Comparison of ENCODE assay signal across 8 cellular contexts in the genomic region with DNA sequence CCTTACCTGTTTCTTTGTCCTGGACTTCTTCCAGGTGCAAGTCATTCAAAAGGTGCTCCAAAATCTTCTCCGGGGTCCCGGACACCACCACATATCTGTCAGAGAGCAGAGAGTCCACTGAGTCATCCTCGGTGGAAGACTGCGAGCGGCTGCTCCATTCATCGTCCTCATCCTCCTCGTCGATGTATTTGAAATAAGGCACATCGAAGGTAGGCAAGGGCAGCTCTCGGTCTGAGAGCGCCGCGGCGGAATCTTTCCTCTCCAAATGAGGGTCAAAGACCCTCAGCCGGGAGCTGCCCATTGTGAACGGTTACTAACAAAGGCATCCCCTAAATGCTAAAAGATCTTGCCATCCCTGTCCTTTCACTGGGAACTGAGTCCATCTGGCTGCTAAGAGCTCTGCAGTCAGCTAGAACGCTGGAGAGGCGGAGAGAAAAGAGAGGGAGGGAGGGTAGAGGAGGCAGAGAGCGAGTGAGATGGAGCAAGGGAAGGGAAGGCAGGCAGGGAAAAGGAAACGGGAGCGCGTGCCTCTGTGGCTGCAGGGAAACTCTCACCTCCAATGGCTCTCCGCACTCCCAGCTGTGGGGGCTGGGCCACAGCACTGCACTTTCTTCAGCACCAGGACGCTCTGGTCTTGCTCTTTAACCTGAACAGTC.
DNase-seq lines count a peak whose midpoint lies in the region; TF ChIP-seq lines count a peak whose summit lies in the region.

No MANE protein-coding gene starts in this region.

- CTCF ChIA-PET in activated naive CD4-positive, alpha-beta T cell treated with anti-CD3 and anti-CD28 coated beads for 36 hours (lab: Charles Lee), result no interaction called here

- H3K4me3 Mint-ChIP-seq in type B pancreatic cell, result peak overlapping the region; percentile 85
- H3K4me3 Mint-ChIP-seq in activated naive CD4-positive, alpha-beta T cell treated with anti-CD3 and anti-CD28 coated beads for 36 hours, result no peak overlapping the region

- 27 to 33% methylated on average over 15 to 24 of the region's 24 CpGs for WGBS in esophagus squamous epithelium, 2 donors
- 6 to 7% methylated on average over 16 to 17 of the region's 24 CpGs for WGBS in mesodermal cell (ENCODE audit: insufficient coverage in 2 of 2), 2 experiments

- H3K27me3 ChIP-seq in esophagus squamous epithelium, result no peaks in the 10 kb centered on the region

- H3K4me1 Mint-ChIP-seq in type B pancreatic cell (ENCODE audit: unreplicated experiment), result peaks cover 68% of the 10 kb centered on the region
- H3K4me1 Mint-ChIP-seq in activated naive CD4-positive, alpha-beta T cell treated with anti-CD3 and anti-CD28 coated beads for 36 hours (ENCODE audit: low read depth), result no peaks in the 10 kb centered on the region

- peak in 1 of 4 donors; percentile 34 for TF ChIP-seq POLR2A in esophagus squamous epithelium (IDR thresholded peaks at IDR 0.05)

- peaks cover 0 to 25% (median 8%) of the 10 kb centered on the region in 3 donors for H3K4me1 ChIP-seq in esophagus squamous epithelium
- H3K4me1 ChIP-seq in mesodermal cell (ENCODE audit: control insufficient read depth, insufficient read depth, low read length, poor library complexity, severe bottlenecking), result peaks cover 4% of the 10 kb centered on the region

- H3K27me3 Mint-ChIP-seq in type B pancreatic cell, result no peaks in the 10 kb centered on the region
- peaks cover 2% of the 10 kb centered on the region for H3K27me3 Mint-ChIP-seq in activated naive CD4-positive, alpha-beta T cell treated with anti-CD3 and anti-CD28 coated beads for 36 hours (ENCODE audit: low read depth)

- H3K27ac ChIP-seq in esophagus squamous epithelium (peak overlapping the region; percentile 0 to 57 (median 26)), mesodermal cell (ENCODE audit: low read depth, low read length, severe bottlenecking) (no peak overlapping the region)

- DNase-seq in NCI-H2107 treated with DMSO at 0.1 percent for 48 hours (lab: John Stamatoyannopoulos, UW; ENCODE audit: unreplicated experiment) (peak; percentile 94), esophagus squamous epithelium (lab: John Stamatoyannopoulos, UW) (no peak), type B pancreatic cell (ENCODE audit: extremely low spot score, unreplicated experiment) (no peak), T-helper 2 cell (no peak), NCI-H1436 treated with DMSO at 0.1 percent for 48 hours (lab: John Stamatoyannopoulos, UW) (no peak), HPDE6-E6E7 (ENCODE audit: extremely low spot score) (no peak)
- DNase-seq in activated naive CD4-positive, alpha-beta T cell treated with anti-CD3 and anti-CD28 coated beads for 36 hours, result no peak

- H3K4me3 ChIP-seq in esophagus squamous epithelium, result peak overlapping the region; percentile 11 to 54 (median 34)
- peak overlapping the region; percentile 31 for H3K4me3 ChIP-seq in mesodermal cell (ENCODE audit: extremely low read depth, insufficient read depth, low read length, poor library complexity, severe bottlenecking)

- H3K36me3 Mint-ChIP-seq in type B pancreatic cell, result no peaks in the 10 kb centered on the region
- no peaks in the 10 kb centered on the region for H3K36me3 Mint-ChIP-seq in activated naive CD4-positive, alpha-beta T cell treated with anti-CD3 and anti-CD28 coated beads for 36 hours (ENCODE audit: low read depth)

- H3K27ac Mint-ChIP-seq in type B pancreatic cell, result peak overlapping the region; percentile 56
- H3K27ac Mint-ChIP-seq in activated naive CD4-positive, alpha-beta T cell treated with anti-CD3 and anti-CD28 coated beads for 36 hours, result no peak overlapping the region

- H3K9me3 Mint-ChIP-seq in type B pancreatic cell, result no peaks in the 10 kb centered on the region
- no peaks in the 10 kb centered on the region for H3K9me3 Mint-ChIP-seq in activated naive CD4-positive, alpha-beta T cell treated with anti-CD3 and anti-CD28 coated beads for 36 hours

- intact Hi-C loops in esophagus squamous epithelium (cut with DNase I), result no loop called here
- intact Hi-C loops in activated naive CD4-positive, alpha-beta T cell treated with anti-CD3 and anti-CD28 coated beads for 36 hours (cut with micrococcal nuclease), result no loop called here

- H3K36me3 ChIP-seq in esophagus squamous epithelium (peaks cover 0 to 45% (median 0%) of the 10 kb centered on the region in 3 donors), mesodermal cell (ENCODE audit: control insufficient read depth, insufficient read depth, low read length) (no peaks in the 10 kb centered on the region)

- H3K9me3 ChIP-seq in esophagus squamous epithelium (no peaks in the 10 kb centered on the region), mesodermal cell (ENCODE audit: control insufficient read depth, low read length) (no peaks in the 10 kb centered on the region)

- TF ChIP-seq CTCF in esophagus squamous epithelium (IDR thresholded peaks at IDR 0.05) (no peak), type B pancreatic cell (conservative IDR thresholded peaks at IDR 0.05) (no peak)
